In genomic region chr15:45948226-45948625, GRCh38 we compare ENCODE assay signal across 1 cellular context.
TF ChIP-seq lines count a peak whose summit lies in the region.

No MANE protein-coding gene starts in this region.

TF ChIP-seq in WTC11, 78 proteins besides CTCF, POLR2A, EP300 and RAD21 (continued from another document):
- TF ChIP-seq USF1 (CRISPR knock-in tag; IDR thresholded peaks at IDR 0.05) (no peak), IRF1 (CRISPR knock-in tag; IDR thresholded peaks at IDR 0.05) (no peak), ESRRA (CRISPR knock-in tag; IDR thresholded peaks at IDR 0.05; ENCODE audit: borderline replicate concordance) (no peak), FOXJ3 (CRISPR knock-in tag; IDR thresholded peaks at IDR 0.05; ENCODE audit: borderline replicate concordance) (no peak), MAX (CRISPR knock-in tag; IDR thresholded peaks at IDR 0.05) (no peak), ETV6 (CRISPR knock-in tag; IDR thresholded peaks at IDR 0.05) (no peak), TEAD4 (CRISPR knock-in tag; IDR thresholded peaks at IDR 0.05) (no peak)
